2 cellular contexts compared by ENCODE assay signal in the genomic region with DNA sequence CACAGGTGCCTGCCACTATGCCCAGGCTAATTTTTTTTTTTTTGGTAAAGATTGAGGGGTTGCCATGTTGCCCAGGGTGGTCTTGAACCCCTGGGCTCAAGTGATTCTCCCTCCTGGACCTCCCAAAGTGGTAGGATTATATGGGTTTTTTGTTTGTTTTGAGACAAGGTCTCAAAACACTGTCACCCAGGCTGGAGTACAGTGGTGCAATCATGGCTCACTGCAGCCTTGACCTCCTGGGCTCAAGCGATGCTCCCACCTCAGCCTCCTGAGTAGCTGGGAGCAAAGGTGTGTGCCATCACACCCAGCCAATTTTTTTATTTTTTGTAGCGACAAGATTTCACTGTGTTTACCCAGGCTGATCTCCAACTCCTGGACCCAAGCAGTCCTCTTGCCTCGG.
TF ChIP-seq lines count a peak whose summit lies in the region.

No MANE protein-coding gene starts in this region.

TF ChIP-seq in K562, 482 proteins besides CTCF, POLR2A, EP300 and RAD21:
- no peak for TF ChIP-seq FOXO4 (CRISPR knock-in tag; IDR thresholded peaks at IDR 0.05)
- peak; percentile 55 for TF ChIP-seq CBX2 (IDR thresholded peaks at IDR 0.05; ENCODE audit: insufficient read depth, low read length, poor library complexity, severe bottlenecking)

TF ChIP-seq in HepG2, 621 proteins besides CTCF, POLR2A, EP300 and RAD21 (continues in another document):
- TF ChIP-seq, protein P1, sequence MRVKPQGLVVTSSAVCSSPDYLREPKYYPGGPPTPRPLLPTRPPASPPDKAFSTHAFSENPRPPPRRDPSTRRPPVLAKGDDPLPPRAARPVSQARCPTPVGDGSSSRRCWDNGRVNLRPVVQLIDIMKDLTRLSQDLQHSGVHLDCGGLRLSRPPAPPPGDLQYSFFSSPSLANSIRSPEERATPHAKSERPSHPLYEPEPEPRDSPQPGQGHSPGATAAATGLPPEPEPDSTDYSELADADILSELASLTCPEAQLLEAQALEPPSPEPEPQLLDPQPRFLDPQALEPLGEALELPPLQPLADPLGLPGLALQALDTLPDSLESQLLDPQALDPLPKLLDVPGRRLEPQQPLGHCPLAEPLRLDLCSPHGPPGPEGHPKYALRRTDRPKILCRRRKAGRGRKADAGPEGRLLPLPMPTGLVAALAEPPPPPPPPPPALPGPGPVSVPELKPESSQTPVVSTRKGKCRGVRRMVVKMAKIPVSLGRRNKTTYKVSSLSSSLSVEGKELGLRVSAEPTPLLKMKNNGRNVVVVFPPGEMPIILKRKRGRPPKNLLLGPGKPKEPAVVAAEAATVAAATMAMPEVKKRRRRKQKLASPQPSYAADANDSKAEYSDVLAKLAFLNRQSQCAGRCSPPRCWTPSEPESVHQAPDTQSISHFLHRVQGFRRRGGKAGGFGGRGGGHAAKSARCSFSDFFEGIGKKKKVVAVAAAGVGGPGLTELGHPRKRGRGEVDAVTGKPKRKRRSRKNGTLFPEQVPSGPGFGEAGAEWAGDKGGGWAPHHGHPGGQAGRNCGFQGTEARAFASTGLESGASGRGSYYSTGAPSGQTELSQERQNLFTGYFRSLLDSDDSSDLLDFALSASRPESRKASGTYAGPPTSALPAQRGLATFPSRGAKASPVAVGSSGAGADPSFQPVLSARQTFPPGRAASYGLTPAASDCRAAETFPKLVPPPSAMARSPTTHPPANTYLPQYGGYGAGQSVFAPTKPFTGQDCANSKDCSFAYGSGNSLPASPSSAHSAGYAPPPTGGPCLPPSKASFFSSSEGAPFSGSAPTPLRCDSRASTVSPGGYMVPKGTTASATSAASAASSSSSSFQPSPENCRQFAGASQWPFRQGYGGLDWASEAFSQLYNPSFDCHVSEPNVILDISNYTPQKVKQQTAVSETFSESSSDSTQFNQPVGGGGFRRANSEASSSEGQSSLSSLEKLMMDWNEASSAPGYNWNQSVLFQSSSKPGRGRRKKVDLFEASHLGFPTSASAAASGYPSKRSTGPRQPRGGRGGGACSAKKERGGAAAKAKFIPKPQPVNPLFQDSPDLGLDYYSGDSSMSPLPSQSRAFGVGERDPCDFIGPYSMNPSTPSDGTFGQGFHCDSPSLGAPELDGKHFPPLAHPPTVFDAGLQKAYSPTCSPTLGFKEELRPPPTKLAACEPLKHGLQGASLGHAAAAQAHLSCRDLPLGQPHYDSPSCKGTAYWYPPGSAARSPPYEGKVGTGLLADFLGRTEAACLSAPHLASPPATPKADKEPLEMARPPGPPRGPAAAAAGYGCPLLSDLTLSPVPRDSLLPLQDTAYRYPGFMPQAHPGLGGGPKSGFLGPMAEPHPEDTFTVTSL (CRISPR knock-in tag; IDR thresholded peaks at IDR 0.05; ENCODE audit: borderline replicate concordance): 0 out of 2 replicates have a peak, but pooled peaks have one; percentile 45
- TF ChIP-seq SOX6 (IDR thresholded peaks at IDR 0.05): no peak
- TF ChIP-seq SOX6 (CRISPR knock-in tag; IDR thresholded peaks at IDR 0.05): 0 out of 2 replicates have a peak, but pooled peaks have one; percentile 32
- TF ChIP-seq, protein P2, sequence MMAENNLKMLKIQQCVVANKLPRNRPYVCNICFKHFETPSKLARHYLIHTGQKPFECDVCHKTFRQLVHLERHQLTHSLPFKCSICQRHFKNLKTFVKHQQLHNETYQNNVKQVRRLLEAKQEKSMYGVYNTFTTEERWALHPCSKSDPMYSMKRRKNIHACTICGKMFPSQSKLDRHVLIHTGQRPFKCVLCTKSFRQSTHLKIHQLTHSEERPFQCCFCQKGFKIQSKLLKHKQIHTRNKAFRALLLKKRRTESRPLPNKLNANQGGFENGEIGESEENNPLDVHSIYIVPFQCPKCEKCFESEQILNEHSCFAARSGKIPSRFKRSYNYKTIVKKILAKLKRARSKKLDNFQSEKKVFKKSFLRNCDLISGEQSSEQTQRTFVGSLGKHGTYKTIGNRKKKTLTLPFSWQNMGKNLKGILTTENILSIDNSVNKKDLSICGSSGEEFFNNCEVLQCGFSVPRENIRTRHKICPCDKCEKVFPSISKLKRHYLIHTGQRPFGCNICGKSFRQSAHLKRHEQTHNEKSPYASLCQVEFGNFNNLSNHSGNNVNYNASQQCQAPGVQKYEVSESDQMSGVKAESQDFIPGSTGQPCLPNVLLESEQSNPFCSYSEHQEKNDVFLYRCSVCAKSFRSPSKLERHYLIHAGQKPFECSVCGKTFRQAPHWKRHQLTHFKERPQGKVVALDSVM (CRISPR knock-in tag; IDR thresholded peaks at IDR 0.05): peak; percentile 86
- no peak for TF ChIP-seq ZNF431 (CRISPR knock-in tag; IDR thresholded peaks at IDR 0.05; ENCODE audit: borderline replicate concordance, low read depth)
- TF ChIP-seq HNF4A (CRISPR knock-in tag; IDR thresholded peaks at IDR 0.05): peak; percentile 74
- TF ChIP-seq TBX2 (CRISPR knock-in tag; IDR thresholded peaks at IDR 0.05; ENCODE audit: borderline replicate concordance): no peak
- 0 out of 2 replicates have a peak, but pooled peaks have one; percentile 22 for TF ChIP-seq HOXA3 (CRISPR knock-in tag; IDR thresholded peaks at IDR 0.05)
- TF ChIP-seq ZMYM4 (CRISPR knock-in tag; IDR thresholded peaks at IDR 0.05): peak; percentile 69
- peak; percentile 26; the same call in 1 of the 2 replicates for TF ChIP-seq MED1 (CRISPR knock-in tag; IDR thresholded peaks at IDR 0.05)
- TF ChIP-seq CEBPB (IDR thresholded peaks at IDR 0.05; ENCODE audit: borderline replicate concordance, low read depth, low read length): peak; percentile 13; the same call in 1 of the 2 replicates
- no peak for TF ChIP-seq ZNF414 (CRISPR knock-in tag; IDR thresholded peaks at IDR 0.05)
- TF ChIP-seq JUND (CRISPR knock-in tag; IDR thresholded peaks at IDR 0.05): no peak
- no peak for TF ChIP-seq ZMAT5 (CRISPR knock-in tag; IDR thresholded peaks at IDR 0.05; ENCODE audit: borderline replicate concordance, low read depth)
- TF ChIP-seq ELF1 (CRISPR knock-in tag; IDR thresholded peaks at IDR 0.05): no peak
- no peak for TF ChIP-seq GPN1 (CRISPR knock-in tag; IDR thresholded peaks at IDR 0.05; ENCODE audit: borderline replicate concordance)
- TF ChIP-seq, protein P3, sequence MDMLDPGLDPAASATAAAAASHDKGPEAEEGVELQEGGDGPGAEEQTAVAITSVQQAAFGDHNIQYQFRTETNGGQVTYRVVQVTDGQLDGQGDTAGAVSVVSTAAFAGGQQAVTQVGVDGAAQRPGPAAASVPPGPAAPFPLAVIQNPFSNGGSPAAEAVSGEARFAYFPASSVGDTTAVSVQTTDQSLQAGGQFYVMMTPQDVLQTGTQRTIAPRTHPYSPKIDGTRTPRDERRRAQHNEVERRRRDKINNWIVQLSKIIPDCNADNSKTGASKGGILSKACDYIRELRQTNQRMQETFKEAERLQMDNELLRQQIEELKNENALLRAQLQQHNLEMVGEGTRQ (IDR thresholded peaks at IDR 0.05; ENCODE audit: low read depth, low read length): no peak
- TF ChIP-seq, protein P3 (CRISPR knock-in tag; IDR thresholded peaks at IDR 0.05; ENCODE audit: borderline replicate concordance): no peak
- TF ChIP-seq CEBPZ (IDR thresholded peaks at IDR 0.05; ENCODE audit: low read length): no peak
- peak; percentile 63 for TF ChIP-seq CEBPG (CRISPR knock-in tag; IDR thresholded peaks at IDR 0.05)
- no peak for TF ChIP-seq PRDM10 (CRISPR knock-in tag; IDR thresholded peaks at IDR 0.05; ENCODE audit: low read depth)
- TF ChIP-seq CBX2 (IDR thresholded peaks at IDR 0.05; ENCODE audit: low read depth, low read length): no peak
- no peak for TF ChIP-seq CBX2 (CRISPR knock-in tag; IDR thresholded peaks at IDR 0.05; ENCODE audit: low read depth)
- TF ChIP-seq HNF4G (IDR thresholded peaks at IDR 0.05; ENCODE audit: borderline replicate concordance, low read depth, low read length): peak; percentile 25; the same call in 1 of the 2 replicates
- no peak for TF ChIP-seq HNF4G (CRISPR knock-in tag; IDR thresholded peaks at IDR 0.05; ENCODE audit: borderline replicate concordance, low read depth)
- no peak for TF ChIP-seq ZNF75D (CRISPR knock-in tag; IDR thresholded peaks at IDR 0.05; ENCODE audit: borderline replicate concordance)
- TF ChIP-seq, protein P4, sequence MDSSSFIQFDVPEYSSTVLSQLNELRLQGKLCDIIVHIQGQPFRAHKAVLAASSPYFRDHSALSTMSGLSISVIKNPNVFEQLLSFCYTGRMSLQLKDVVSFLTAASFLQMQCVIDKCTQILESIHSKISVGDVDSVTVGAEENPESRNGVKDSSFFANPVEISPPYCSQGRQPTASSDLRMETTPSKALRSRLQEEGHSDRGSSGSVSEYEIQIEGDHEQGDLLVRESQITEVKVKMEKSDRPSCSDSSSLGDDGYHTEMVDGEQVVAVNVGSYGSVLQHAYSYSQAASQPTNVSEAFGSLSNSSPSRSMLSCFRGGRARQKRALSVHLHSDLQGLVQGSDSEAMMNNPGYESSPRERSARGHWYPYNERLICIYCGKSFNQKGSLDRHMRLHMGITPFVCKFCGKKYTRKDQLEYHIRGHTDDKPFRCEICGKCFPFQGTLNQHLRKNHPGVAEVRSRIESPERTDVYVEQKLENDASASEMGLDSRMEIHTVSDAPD (CRISPR knock-in tag; IDR thresholded peaks at IDR 0.05): no peak
- TF ChIP-seq HMG20A (CRISPR knock-in tag; IDR thresholded peaks at IDR 0.05; ENCODE audit: borderline replicate concordance): peak; percentile 31; the same call in 1 of the 2 replicates
- peak; percentile 56 to 75; a peak in 2 of 4 replicates for TF ChIP-seq NR2F1 (CRISPR knock-in tag; IDR thresholded peaks at IDR 0.05)
- TF ChIP-seq ZNF607 (CRISPR knock-in tag; IDR thresholded peaks at IDR 0.05; ENCODE audit: borderline replicate concordance): no peak
- TF ChIP-seq KDM1A (CRISPR knock-in tag; IDR thresholded peaks at IDR 0.05): peak; percentile 54; the same call in 1 of the 2 replicates
- TF ChIP-seq ZFYVE20 (CRISPR knock-in tag; IDR thresholded peaks at IDR 0.05; ENCODE audit: borderline replicate concordance, low read depth): no peak
- TF ChIP-seq FOXA1 (IDR thresholded peaks at IDR 0.05): no peak
- TF ChIP-seq FOXA1 (CRISPR knock-in tag; IDR thresholded peaks at IDR 0.05): no peak
- TF ChIP-seq YY1 (IDR thresholded peaks at IDR 0.05; ENCODE audit: insufficient read depth, insufficient replicate concordance, low read depth, low read length): no peak
- TF ChIP-seq SP4 (CRISPR knock-in tag; IDR thresholded peaks at IDR 0.05): no peak
- no peak for TF ChIP-seq TOPORS (CRISPR knock-in tag; IDR thresholded peaks at IDR 0.05)
- no peak for TF ChIP-seq ZNF143 (CRISPR knock-in tag; IDR thresholded peaks at IDR 0.05)
- no peak for TF ChIP-seq KLF12 (CRISPR knock-in tag; IDR thresholded peaks at IDR 0.05; ENCODE audit: borderline replicate concordance)
